In the genomic region with DNA sequence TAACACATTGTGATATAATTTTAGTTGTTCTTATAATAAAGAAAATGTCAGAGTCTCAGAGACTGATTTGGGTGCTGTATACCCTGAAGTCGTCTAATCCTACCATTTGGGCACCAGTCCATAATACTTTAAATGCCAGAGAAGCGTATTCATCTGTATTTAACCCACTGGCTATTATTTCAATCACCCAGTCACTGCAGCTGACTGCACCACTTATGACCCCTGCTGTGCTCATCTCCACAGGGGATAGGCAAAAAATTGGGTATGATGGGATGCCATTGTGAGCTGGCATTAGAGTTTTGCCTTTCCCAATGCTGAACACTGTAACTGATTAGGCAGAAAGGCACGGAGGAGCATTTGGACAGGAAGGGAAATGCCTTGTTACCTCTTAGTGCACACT, we compare ENCODE assay signal across 1 cellular context.
TF ChIP-seq lines count a peak whose summit lies in the region.

No MANE protein-coding gene starts in this region.

TF ChIP-seq in HepG2, 621 proteins besides CTCF, POLR2A, EP300 and RAD21 (continued from another document):
- TF ChIP-seq, protein P1, sequence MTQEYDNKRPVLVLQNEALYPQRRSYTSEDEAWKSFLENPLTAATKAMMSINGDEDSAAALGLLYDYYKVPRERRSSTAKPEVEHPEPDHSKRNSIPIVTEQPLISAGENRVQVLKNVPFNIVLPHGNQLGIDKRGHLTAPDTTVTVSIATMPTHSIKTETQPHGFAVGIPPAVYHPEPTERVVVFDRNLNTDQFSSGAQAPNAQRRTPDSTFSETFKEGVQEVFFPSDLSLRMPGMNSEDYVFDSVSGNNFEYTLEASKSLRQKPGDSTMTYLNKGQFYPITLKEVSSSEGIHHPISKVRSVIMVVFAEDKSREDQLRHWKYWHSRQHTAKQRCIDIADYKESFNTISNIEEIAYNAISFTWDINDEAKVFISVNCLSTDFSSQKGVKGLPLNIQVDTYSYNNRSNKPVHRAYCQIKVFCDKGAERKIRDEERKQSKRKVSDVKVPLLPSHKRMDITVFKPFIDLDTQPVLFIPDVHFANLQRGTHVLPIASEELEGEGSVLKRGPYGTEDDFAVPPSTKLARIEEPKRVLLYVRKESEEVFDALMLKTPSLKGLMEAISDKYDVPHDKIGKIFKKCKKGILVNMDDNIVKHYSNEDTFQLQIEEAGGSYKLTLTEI (CRISPR knock-in tag; conservative IDR thresholded peaks at IDR 0.05) = no peak
- no peak for TF ChIP-seq HHEX (CRISPR knock-in tag; IDR thresholded peaks at IDR 0.05)
- no peak for TF ChIP-seq FOXO1 (CRISPR knock-in tag; IDR thresholded peaks at IDR 0.05)
- no peak for TF ChIP-seq ZNF230 (CRISPR knock-in tag; IDR thresholded peaks at IDR 0.05)
- TF ChIP-seq, protein P2, sequence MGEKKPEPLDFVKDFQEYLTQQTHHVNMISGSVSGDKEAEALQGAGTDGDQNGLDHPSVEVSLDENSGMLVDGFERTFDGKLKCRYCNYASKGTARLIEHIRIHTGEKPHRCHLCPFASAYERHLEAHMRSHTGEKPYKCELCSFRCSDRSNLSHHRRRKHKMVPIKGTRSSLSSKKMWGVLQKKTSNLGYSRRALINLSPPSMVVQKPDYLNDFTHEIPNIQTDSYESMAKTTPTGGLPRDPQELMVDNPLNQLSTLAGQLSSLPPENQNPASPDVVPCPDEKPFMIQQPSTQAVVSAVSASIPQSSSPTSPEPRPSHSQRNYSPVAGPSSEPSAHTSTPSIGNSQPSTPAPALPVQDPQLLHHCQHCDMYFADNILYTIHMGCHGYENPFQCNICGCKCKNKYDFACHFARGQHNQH (CRISPR knock-in tag; IDR thresholded peaks at IDR 0.05) = no peak
